Comparison of ENCODE assay signal across 18 cellular contexts in genomic region chrY:8622156-8622555, GRCh38.
"Had no signal": no experiment of that assay in that cellular context is flagged by ENCODE, and none has a peak within 500 bp of the region (broad histone marks: within the 10 kb centered on the region; RNA-seq: fewer than 3 reads in every experiment).

No MANE protein-coding gene starts in this region.

- DNase-seq: activated CD4-positive, alpha-beta T cell treated with anti-CD3 and anti-CD28 coated beads for 48 hours; activated CD8-positive, alpha-beta T cell treated with anti-CD3 and anti-CD28 coated beads for 36 hours; activated effector memory CD4-positive, alpha-beta T cell treated with anti-CD3 and anti-CD28 coated beads, Interleukin-2, amount 50 U/mL, for 16 hours; activated T-cell treated with anti-CD3 and anti-CD28 coated beads, Interleukin-2, amount 50 U/mL, for 48 hours; adrenal gland; esophagus squamous epithelium; glutamatergic neuron; mesendoderm; stimulated activated naive CD8-positive, alpha-beta T cell treated with anti-CD3 and anti-CD28 coated beads, Interleukin-15, Interleukin-2, amounts not matched to agents 100 U/mL and 50 U/mL, for 24 hours; upper lobe of left lung had no signal

- H3K27me3 ChIP-seq: adrenal gland, cardiac muscle cell, esophagus squamous epithelium, right atrium auricular region, suprapubic skin, upper lobe of left lung had no signal

- H3K4me1 ChIP-seq: adrenal gland, esophagus squamous epithelium, right atrium auricular region, suprapubic skin, upper lobe of left lung had no signal

- H3K27ac ChIP-seq: adrenal gland, cardiac muscle cell, esophagus squamous epithelium, right atrium auricular region, skin epidermis, suprapubic skin, upper lobe of left lung had no signal

- FAIRE-seq: colon, TTC549 had no signal

- H3K4me3 ChIP-seq: adrenal gland, cardiac muscle cell, esophagus squamous epithelium, right atrium auricular region, skin epidermis, suprapubic skin, upper lobe of left lung had no signal

- ATAC-seq: activated CD8-positive, alpha-beta T cell treated with anti-CD3 and anti-CD28 coated beads for 36 hours; natural killer cell treated with Interleukin-12 subunit alpha and Interleukin-12 subunit beta and Interleukin-15 and Interleukin-18, amount 100 ng/mL, for 72 hours; stimulated activated naive CD8-positive, alpha-beta T cell treated with anti-CD3 and anti-CD28 coated beads, Interleukin-15, Interleukin-2, amounts not matched to agents 100 U/mL and 50 U/mL, for 24 hours; WTC11 had no signal

- H3K9me3 ChIP-seq: adrenal gland, esophagus squamous epithelium, right atrium auricular region, suprapubic skin, upper lobe of left lung had no signal

- H3K36me3 ChIP-seq: adrenal gland, cardiac muscle cell, esophagus squamous epithelium, right atrium auricular region, suprapubic skin, upper lobe of left lung had no signal
